ENCODE assay signal across 10 cellular contexts in genomic region chr1:176241385-176242015, GRCh38. TPM values are rescaled to one million over a fixed set of nuclear protein-coding genes. Genes with fewer than 3 reads are reported as not detected.
DNase-seq lines count a peak whose midpoint lies in the region; ATAC-seq and TF ChIP-seq lines count a peak whose summit lies in the region.
"Had no signal": no experiment of that assay in that cellular context is flagged by ENCODE, and none has a peak within 500 bp of the region (broad histone marks: within the 10 kb centered on the region; RNA-seq: fewer than 3 reads in every experiment).

No MANE protein-coding gene starts in this region.

- H3K36me3 ChIP-seq in HCT116 (ENCODE audit: control insufficient read depth in 1 of 2, insufficient read depth in 2 of 2, low read length in 2 of 2), result no peaks in the 10 kb centered on the region
- H3K36me3 ChIP-seq: Peyer's patch had no signal

- H2AFZ ChIP-seq in HCT116 (ENCODE audit: low read depth, low read length, poor library complexity, severe bottlenecking), result no peak overlapping the region

- POLR2A ChIA-PET in HCT116 (lab: Charles Lee), result no interaction called here

- no peak overlapping the region for H3K27ac ChIP-seq in HCT116 (ENCODE audit: low read depth, low read length)
- H3K27ac ChIP-seq: Peyer's patch had no signal

- H3K79me2 ChIP-seq in HCT116 (ENCODE audit: insufficient read depth, low read length), result no peaks in the 10 kb centered on the region

- H3K9me2 ChIP-seq in HCT116 (ENCODE audit: insufficient read depth), result no peaks in the 10 kb centered on the region

- TF ChIP-seq CTCF in HCT116 (IDR thresholded peaks at IDR 0.05 in 2 of 3, conservative IDR thresholded peaks at IDR 0.05 in 1 of 3; ENCODE audit: borderline replicate concordance in 1 of 3, insufficient read depth in 1 of 3, low read depth in 2 of 3, low read length in 2 of 3) (no peak), endothelial cell (IDR thresholded peaks at IDR 0.05; ENCODE audit: unreplicated experiment) (no peak), glutamatergic neuron (IDR thresholded peaks at IDR 0.05; ENCODE audit: partially characterized antibody, unreplicated experiment) (no peak)

- RAD21 ChIA-PET in HCT116 (lab: Charles Lee; ENCODE audit: low non-redundant PET in 1 of 2, low total read pairs in 2 of 2, uncharacterized antibody in 2 of 2, unreplicated experiment in 2 of 2), result no interaction called here

- H3K4me3 ChIP-seq in HCT116 (replicated peaks in 1 of 2; ENCODE audit: low read depth in 1 of 2, low read length in 2 of 2), result no peak overlapping the region
- H3K4me3 ChIP-seq: Peyer's patch had no signal

- TF ChIP-seq RAD21 in HCT116 (IDR thresholded peaks at IDR 0.05; ENCODE audit: low read depth), result no peak

- H3K4me1 Mint-ChIP-seq in endothelial cell (ENCODE audit: unreplicated experiment) (no peaks in the 10 kb centered on the region), glutamatergic neuron (ENCODE audit: low read depth, unreplicated experiment) (no peaks in the 10 kb centered on the region)
- H3K4me1 Mint-ChIP-seq: nephron progenitor cell had no signal

- intact Hi-C loops in HCT116 (cut with micrococcal nuclease), result no loop called here

- ATAC-seq in HCT116 (0 out of 2 replicates have a peak, but pooled peaks have one; percentile 32), GM21381 (IDR thresholded peaks at IDR 0.05; ENCODE audit: unreplicated experiment) (no peak), GM18868 (IDR thresholded peaks at IDR 0.05; ENCODE audit: unreplicated experiment) (no peak)

- no peak for TF ChIP-seq POLR2A in HCT116 (IDR thresholded peaks at IDR 0.05; ENCODE audit: borderline replicate concordance, extremely low read depth, insufficient read depth, insufficient read length)

- H3K9me3 Mint-ChIP-seq in endothelial cell (ENCODE audit: unreplicated experiment) (no peaks in the 10 kb centered on the region), glutamatergic neuron (ENCODE audit: unreplicated experiment) (no peaks in the 10 kb centered on the region)
- H3K9me3 Mint-ChIP-seq: nephron progenitor cell had no signal

- no peaks in the 10 kb centered on the region for H3K27me3 ChIP-seq in HCT116 (ENCODE audit: insufficient read depth, low read length)
- H3K27me3 ChIP-seq: Peyer's patch had no signal

- H3K27ac Mint-ChIP-seq in endothelial cell (ENCODE audit: unreplicated experiment) (no peak overlapping the region), glutamatergic neuron (ENCODE audit: unreplicated experiment) (no peak overlapping the region)
- H3K27ac Mint-ChIP-seq: nephron progenitor cell had no signal

- no peak overlapping the region for H3K9ac ChIP-seq in HCT116 (ENCODE audit: low read length)

- H3K27me3 Mint-ChIP-seq in endothelial cell (ENCODE audit: unreplicated experiment) (peaks cover 2% of the 10 kb centered on the region), glutamatergic neuron (ENCODE audit: unreplicated experiment) (no peaks in the 10 kb centered on the region)

- H3K4me1 ChIP-seq in HCT116 (ENCODE audit: control insufficient read depth in 1 of 2, insufficient read depth in 2 of 2, low read length in 2 of 2), result peaks cover 3% of the 10 kb centered on the region in 2 experiments; a peak in 2 of 4 replicates
- H3K4me1 ChIP-seq: Peyer's patch had no signal

- peak overlapping the region; percentile 44 for H3K4me2 ChIP-seq in HCT116 (ENCODE audit: low read length)

- no TSS peak for BruUV-seq in HCT116 (replicated peaks; lab: Mats Ljungman, UMichigan)

- H4K20me1 ChIP-seq in HCT116 (ENCODE audit: insufficient read depth), result no peaks in the 10 kb centered on the region

- H3K4me3 Mint-ChIP-seq in endothelial cell (ENCODE audit: unreplicated experiment), result no peak overlapping the region
- no peak overlapping the region for H3K4me3 Mint-ChIP-seq in glutamatergic neuron (ENCODE audit: unreplicated experiment)
- H3K4me3 Mint-ChIP-seq: nephron progenitor cell had no signal

- H3K9me3 ChIP-seq in HCT116 (ENCODE audit: control insufficient read depth in 1 of 2, insufficient read depth in 1 of 2, low read depth in 1 of 2, low read length in 2 of 2), result no peaks in the 10 kb centered on the region
- H3K9me3 ChIP-seq: Peyer's patch had no signal

- CTCF ChIA-PET in HCT116 (lab: Charles Lee), result no interaction called here

- H3K36me3 Mint-ChIP-seq in endothelial cell (ENCODE audit: low read depth, unreplicated experiment) (no peaks in the 10 kb centered on the region), glutamatergic neuron (ENCODE audit: unreplicated experiment) (no peaks in the 10 kb centered on the region)

- DNase-seq in AG08395 (ENCODE audit: low spot score), result peak; percentile 19
- peak; percentile 51 for DNase-seq in HCT116 (ENCODE audit: low read depth, low spot score)
- DNase-seq in SIG-M5 treated with dmso at 0.1 percent for 504 hours (lab: John Stamatoyannopoulos, UW; ENCODE audit: unreplicated experiment), result peak; percentile 44
- DNase-seq in hepatic stellate cell (ENCODE audit: low spot score), result peak; percentile 7
- no peak for DNase-seq in endothelial cell (ENCODE audit: low spot score)
- DNase-seq in glutamatergic neuron, result no peak
- DNase-seq: nephron progenitor cell, Peyer's patch had no signal

TF ChIP-seq in HCT116, 20 proteins besides CTCF, POLR2A, EP300 and RAD21 (continues in another document):
- TF ChIP-seq EGR1 (IDR thresholded peaks at IDR 0.05; ENCODE audit: low read depth) (no peak), TCF7L2 (IDR thresholded peaks at IDR 0.05; ENCODE audit: borderline replicate concordance, extremely low read depth, insufficient read depth, insufficient read length) (no peak), ZNF274 (IDR thresholded peaks at IDR 0.05; ENCODE audit: low read depth, low read length) (no peak), MAX (IDR thresholded peaks at IDR 0.05) (peak; percentile 76), EZH2phosphoT487 (IDR thresholded peaks at IDR 0.05; ENCODE audit: borderline replicate concordance) (no peak), ELF1 (IDR thresholded peaks at IDR 0.05; ENCODE audit: borderline replicate concordance, low read depth) (no peak), ZFX (IDR thresholded peaks at IDR 0.05) (no peak), REST (IDR thresholded peaks at IDR 0.05; ENCODE audit: low read depth) (no peak), CBX3 (IDR thresholded peaks at IDR 0.05; ENCODE audit: low read depth) (peak; percentile 55; the same call in 1 of the 2 replicates), YY1 (IDR thresholded peaks at IDR 0.05; ENCODE audit: extremely low read depth, insufficient replicate concordance, low read depth, low read length) (no peak), SIN3A (IDR thresholded peaks at IDR 0.05; ENCODE audit: low read depth) (no peak; the same call in 1 of the 2 replicates), CEBPB (IDR thresholded peaks at IDR 0.05; ENCODE audit: low read depth) (peak; percentile 87), EZH2 (IDR thresholded peaks at IDR 0.05) (no peak), SP1 (IDR thresholded peaks at IDR 0.05; ENCODE audit: low read depth) (peak; percentile 62), SRF (IDR thresholded peaks at IDR 0.05; ENCODE audit: low read depth) (no peak), POLR2AphosphoS5 (IDR thresholded peaks at IDR 0.05; ENCODE audit: low read depth, low read length) (peak; percentile 49), FOSL1 (IDR thresholded peaks at IDR 0.05; ENCODE audit: low read depth) (peak; percentile 68), ATF3 (IDR thresholded peaks at IDR 0.05) (no peak), JUND (IDR thresholded peaks at IDR 0.05) (peak; percentile 61; the same call in 1 of the 2 replicates)

RNA-seq across cellular contexts. Expression of gene COP1, which starts 34.4 kb away (rescaled TPM):
- total RNA-seq in HCT116 (2021; ENCODE audit: unreplicated experiment), result 33.1 TPM
- 15.2 and 18.3 TPM in 2 replicates for polyA plus RNA-seq in HCT116 (2012)
- total RNA-seq in endothelial cell (ENCODE audit: unreplicated experiment), result 64.9 TPM
- 52.3 TPM for total RNA-seq in glutamatergic neuron (ENCODE audit: unreplicated experiment)

Comparison
In these comparisons a context has a peak if more than half of its experiments do, and no peak if none do; other contexts are left out.
1. DNase-seq: peak in AG08395 (single experiment), HCT116 (single experiment), SIG-M5 treated with dmso at 0.1 percent for 504 hours (single experiment) and hepatic stellate cell (single experiment); none in endothelial cell (single experiment) and glutamatergic neuron (single experiment).